19 cellular contexts compared by ENCODE assay signal in the genomic region with DNA sequence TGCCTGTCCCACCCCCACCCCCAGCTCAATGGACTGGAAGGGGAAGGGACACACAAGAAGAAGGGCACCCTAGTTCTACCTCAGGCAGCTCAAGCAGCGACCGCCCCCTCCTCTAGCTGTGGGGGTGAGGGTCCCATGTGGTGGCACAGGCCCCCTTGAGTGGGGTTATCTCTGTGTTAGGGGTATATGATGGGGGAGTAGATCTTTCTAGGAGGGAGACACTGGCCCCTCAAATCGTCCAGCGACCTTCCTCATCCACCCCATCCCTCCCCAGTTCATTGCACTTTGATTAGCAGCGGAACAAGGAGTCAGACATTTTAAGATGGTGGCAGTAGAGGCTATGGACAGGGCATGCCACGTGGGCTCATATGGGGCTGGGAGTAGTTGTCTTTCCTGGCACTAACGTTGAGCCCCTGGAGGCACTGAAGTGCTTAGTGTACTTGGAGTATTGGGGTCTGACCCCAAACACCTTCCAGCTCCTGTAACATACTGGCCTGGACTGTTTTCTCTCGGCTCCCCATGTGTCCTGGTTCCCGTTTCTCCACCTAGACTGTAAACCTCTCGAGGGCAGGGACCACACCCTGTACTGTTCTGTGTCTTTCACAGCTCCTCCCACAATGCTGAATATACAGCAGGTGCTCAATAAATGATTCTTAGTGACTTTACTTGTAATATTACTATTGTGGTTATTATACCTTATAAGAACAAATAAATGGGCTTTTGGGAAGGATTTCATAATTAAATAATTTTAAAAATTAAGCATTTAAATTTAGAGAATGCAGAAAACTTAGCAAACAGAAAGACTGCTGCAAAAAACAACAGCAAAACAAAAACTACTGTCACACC. TPM values are rescaled to one million over a fixed set of nuclear protein-coding genes. Genes with fewer than 3 reads are reported as not detected.
DNase-seq lines count a peak whose midpoint lies in the region; ATAC-seq and TF ChIP-seq lines count a peak whose summit lies in the region.
"Had no signal": no experiment of that assay in that cellular context is flagged by ENCODE, and none has a peak within 500 bp of the region (broad histone marks: within the 10 kb centered on the region; RNA-seq: fewer than 3 reads in every experiment).

No MANE protein-coding gene starts in this region.

- H3K4me3 ChIP-seq in epithelial cell of esophagus (ENCODE audit: low read length), result no peak overlapping the region

- no peak for ATAC-seq in stimulated activated naive B cell treated with anti-CD40 and anti-IgM and Interleukin-4, amounts not matched to agents 10 μg/mL and 1 μg/mL and 100 μg/mL, for 72 hours (replicated peaks)
- ATAC-seq: activated T-cell treated with anti-CD3 and anti-CD28 coated beads, Interleukin-2, amount 50 U/mL, for 72 hours; Panc1 had no signal

- peaks cover 39% of the 10 kb centered on the region for H3K36me3 Mint-ChIP-seq in activated naive CD4-positive, alpha-beta T cell treated with anti-CD3 and anti-CD28 coated beads for 36 hours (ENCODE audit: low read depth)
- peaks cover 3% of the 10 kb centered on the region for H3K36me3 Mint-ChIP-seq in IgD-negative memory B cell
- H3K36me3 Mint-ChIP-seq in stimulated activated naive B cell treated with anti-CD40 and anti-IgM and Interleukin-4, amounts not matched to agents 10 μg/mL and 1 μg/mL and 100 μg/mL, for 72 hours, result peaks cover 36 to 46% of the 10 kb centered on the region in 2 donors
- H3K36me3 Mint-ChIP-seq in activated T-helper 1 cell treated with anti-CD3 and anti-CD28 coated beads, Interleukin-12 subunit alpha, Interleukin-12 subunit beta, Interleukin-2, Interleukin-4 antibody, amounts not matched to agents 30 ng/mL and 10 ng/mL and 1 ng/mL, durations not matched to agents 14 hours and 24 hours and 36 hours (ENCODE audit: low read depth), result peaks cover 50% of the 10 kb centered on the region

- H3K27ac Mint-ChIP-seq in activated naive CD4-positive, alpha-beta T cell treated with anti-CD3 and anti-CD28 coated beads for 36 hours, result peak overlapping the region; percentile 56
- peak overlapping the region in 2 of 3 donors; percentile 33 to 47 for H3K27ac Mint-ChIP-seq in IgD-negative memory B cell
- H3K27ac Mint-ChIP-seq in stimulated activated naive B cell treated with anti-CD40 and anti-IgM and Interleukin-4, amounts not matched to agents 10 μg/mL and 1 μg/mL and 100 μg/mL, for 72 hours, result peak overlapping the region; percentile 67
- no peak overlapping the region for H3K27ac Mint-ChIP-seq in activated T-helper 1 cell treated with anti-CD3 and anti-CD28 coated beads, Interleukin-12 subunit alpha, Interleukin-12 subunit beta, Interleukin-2, Interleukin-4 antibody, amounts not matched to agents 30 ng/mL and 10 ng/mL and 1 ng/mL, durations not matched to agents 14 hours and 24 hours and 36 hours
- H3K27ac Mint-ChIP-seq: activated T-cell treated with anti-CD3 and anti-CD28 coated beads, Interleukin-2, amount 50 U/mL, for 72 hours; nephron; progenitor cell of endocrine pancreas had no signal

- CTCF ChIA-PET in activated naive CD4-positive, alpha-beta T cell treated with anti-CD3 and anti-CD28 coated beads for 36 hours (lab: Charles Lee), result interaction anchor here (0.7 to 1.3 kb wide), 4 partner anchors 36 to 79 kb away, joined by 3 to 4 read pairs (median 3); no protein-coding TSS in a partner anchor

- no peaks in the 10 kb centered on the region for H3K27me3 Mint-ChIP-seq in activated naive CD4-positive, alpha-beta T cell treated with anti-CD3 and anti-CD28 coated beads for 36 hours (ENCODE audit: low read depth)
- H3K27me3 Mint-ChIP-seq in IgD-negative memory B cell, result no peaks in the 10 kb centered on the region
- H3K27me3 Mint-ChIP-seq in stimulated activated naive B cell treated with anti-CD40 and anti-IgM and Interleukin-4, amounts not matched to agents 10 μg/mL and 1 μg/mL and 100 μg/mL, for 72 hours, result no peaks in the 10 kb centered on the region
- no peaks in the 10 kb centered on the region for H3K27me3 Mint-ChIP-seq in activated T-helper 1 cell treated with anti-CD3 and anti-CD28 coated beads, Interleukin-12 subunit alpha, Interleukin-12 subunit beta, Interleukin-2, Interleukin-4 antibody, amounts not matched to agents 30 ng/mL and 10 ng/mL and 1 ng/mL, durations not matched to agents 14 hours and 24 hours and 36 hours (ENCODE audit: insufficient read depth)

- no peaks in the 10 kb centered on the region for H3K9me3 Mint-ChIP-seq in activated naive CD4-positive, alpha-beta T cell treated with anti-CD3 and anti-CD28 coated beads for 36 hours
- no peaks in the 10 kb centered on the region for H3K9me3 Mint-ChIP-seq in IgD-negative memory B cell
- no peaks in the 10 kb centered on the region for H3K9me3 Mint-ChIP-seq in stimulated activated naive B cell treated with anti-CD40 and anti-IgM and Interleukin-4, amounts not matched to agents 10 μg/mL and 1 μg/mL and 100 μg/mL, for 72 hours
- no peaks in the 10 kb centered on the region for H3K9me3 Mint-ChIP-seq in activated T-helper 1 cell treated with anti-CD3 and anti-CD28 coated beads, Interleukin-12 subunit alpha, Interleukin-12 subunit beta, Interleukin-2, Interleukin-4 antibody, amounts not matched to agents 30 ng/mL and 10 ng/mL and 1 ng/mL, durations not matched to agents 14 hours and 24 hours and 36 hours
- H3K9me3 Mint-ChIP-seq: activated T-cell treated with anti-CD3 and anti-CD28 coated beads, Interleukin-2, amount 50 U/mL, for 72 hours; nephron had no signal

- H3K4me3 Mint-ChIP-seq in activated naive CD4-positive, alpha-beta T cell treated with anti-CD3 and anti-CD28 coated beads for 36 hours, result no peak overlapping the region
- peak overlapping the region in 1 of 4 donors; percentile 23 for H3K4me3 Mint-ChIP-seq in IgD-negative memory B cell
- peak overlapping the region in 1 of 2 donors; percentile 19 for H3K4me3 Mint-ChIP-seq in stimulated activated naive B cell treated with anti-CD40 and anti-IgM and Interleukin-4, amounts not matched to agents 10 μg/mL and 1 μg/mL and 100 μg/mL, for 72 hours
- H3K4me3 Mint-ChIP-seq in activated T-helper 1 cell treated with anti-CD3 and anti-CD28 coated beads, Interleukin-12 subunit alpha, Interleukin-12 subunit beta, Interleukin-2, Interleukin-4 antibody, amounts not matched to agents 30 ng/mL and 10 ng/mL and 1 ng/mL, durations not matched to agents 14 hours and 24 hours and 36 hours, result no peak overlapping the region
- H3K4me3 Mint-ChIP-seq: activated T-cell treated with anti-CD3 and anti-CD28 coated beads, Interleukin-2, amount 50 U/mL, for 72 hours; nephron had no signal

- no peak for TF ChIP-seq CTCF in epithelial cell of esophagus (IDR thresholded peaks at IDR 0.05; ENCODE audit: insufficient read depth, low read depth, low read length, missing control alignments)

- intact Hi-C loops in activated naive CD4-positive, alpha-beta T cell treated with anti-CD3 and anti-CD28 coated beads for 36 hours (cut with micrococcal nuclease), result no loop called here
- intact Hi-C loops in posterior vena cava (cut with DNase I), result no loop called here
- intact Hi-C loops in activated T-helper 1 cell treated with anti-CD3 and anti-CD28 coated beads, Interleukin-12 subunit alpha, Interleukin-12 subunit beta, Interleukin-2, Interleukin-4 antibody, amounts not matched to agents 30 ng/mL and 10 ng/mL and 1 ng/mL, durations not matched to agents 14 hours and 24 hours and 36 hours (cut with micrococcal nuclease), result no loop called here

- no peak for DNase-seq in activated naive CD4-positive, alpha-beta T cell treated with anti-CD3 and anti-CD28 coated beads for 36 hours
- no peak for DNase-seq in activated naive CD4-positive, alpha-beta T cell treated with anti-CD3 and anti-CD28 coated beads, Interleukin-2, amount 50 U/mL, for 16 hours
- peak; percentile 50 for DNase-seq in epithelial cell of esophagus (ENCODE audit: low read depth)
- DNase-seq in stimulated activated naive B cell treated with anti-CD40 and anti-IgM and Interleukin-4, amounts not matched to agents 10 μg/mL and 1 μg/mL and 100 μg/mL, for 72 hours, result no peak
- no peak for DNase-seq in NCI-H446 (lab: John Stamatoyannopoulos, UW)
- no peak for DNase-seq in posterior vena cava (ENCODE audit: low spot score)
- no peak for DNase-seq in activated T-helper 1 cell treated with anti-CD3 and anti-CD28 coated beads, Interleukin-12 subunit alpha, Interleukin-12 subunit beta, Interleukin-2, Interleukin-4 antibody, amounts not matched to agents 30 ng/mL and 10 ng/mL and 1 ng/mL, durations not matched to agents 14 hours and 24 hours and 36 hours (ENCODE audit: low spot score)
- DNase-seq: activated T-cell treated with anti-CD3 and anti-CD28 coated beads, Interleukin-2, amount 50 U/mL, for 72 hours; DMS53; GOT3; kidney glomerular epithelial cell; mesendoderm; stimulated activated CD4-positive, alpha-beta T cell treated with anti-CD3 and anti-CD28 coated beads, Interleukin-2, amount 100 ng/mL, for 48 hours had no signal

- H3K4me1 Mint-ChIP-seq in activated naive CD4-positive, alpha-beta T cell treated with anti-CD3 and anti-CD28 coated beads for 36 hours (ENCODE audit: low read depth), result peaks cover 23% of the 10 kb centered on the region
- H3K4me1 Mint-ChIP-seq in IgD-negative memory B cell, result peaks cover 54 to 58% (median 54%) of the 10 kb centered on the region in 3 donors
- peaks cover 62 to 88% of the 10 kb centered on the region in 2 donors for H3K4me1 Mint-ChIP-seq in stimulated activated naive B cell treated with anti-CD40 and anti-IgM and Interleukin-4, amounts not matched to agents 10 μg/mL and 1 μg/mL and 100 μg/mL, for 72 hours
- peaks cover 63% of the 10 kb centered on the region for H3K4me1 Mint-ChIP-seq in activated T-helper 1 cell treated with anti-CD3 and anti-CD28 coated beads, Interleukin-12 subunit alpha, Interleukin-12 subunit beta, Interleukin-2, Interleukin-4 antibody, amounts not matched to agents 30 ng/mL and 10 ng/mL and 1 ng/mL, durations not matched to agents 14 hours and 24 hours and 36 hours (ENCODE audit: low read depth)

RNA-seq across cellular contexts. Expression of a gene that starts 8.4 kb away (rescaled TPM):
- total RNA-seq in activated naive CD4-positive, alpha-beta T cell treated with anti-CD3 and anti-CD28 coated beads for 36 hours, result 10 to 100 TPM; 90.1 to 92.3 TPM
- 81.1 TPM for polyA plus RNA-seq in IgD-negative memory B cell
- total RNA-seq in posterior vena cava, result 100 to 1,000 TPM in 1 of 2 donors, 10 to 100 TPM in 1; 87.4 to 195 TPM
- 105 and 107 TPM in 2 replicates for total RNA-seq in activated T-helper 1 cell treated with anti-CD3 and anti-CD28 coated beads, Interleukin-12 subunit alpha, Interleukin-12 subunit beta, Interleukin-2, Interleukin-4 antibody, amounts not matched to agents 30 ng/mL and 10 ng/mL and 1 ng/mL, durations not matched to agents 14 hours and 24 hours and 36 hours

RNA-seq across cellular contexts. Expression of a gene that starts 10.7 kb away (rescaled TPM):
- under 1 TPM in 1 of 2 experiments, not detected in 1; 0.05 TPM for total RNA-seq in activated naive CD4-positive, alpha-beta T cell treated with anti-CD3 and anti-CD28 coated beads for 36 hours
- not detected for polyA plus RNA-seq in IgD-negative memory B cell
- under 1 TPM; 0.33 to 0.42 TPM for total RNA-seq in posterior vena cava
- 0.05 and 0.10 TPM in 2 replicates for total RNA-seq in activated T-helper 1 cell treated with anti-CD3 and anti-CD28 coated beads, Interleukin-12 subunit alpha, Interleukin-12 subunit beta, Interleukin-2, Interleukin-4 antibody, amounts not matched to agents 30 ng/mL and 10 ng/mL and 1 ng/mL, durations not matched to agents 14 hours and 24 hours and 36 hours
- total RNA-seq: activated CD8-positive, alpha-beta memory T cell treated with anti-CD3 and anti-CD28 coated beads for 36 hours; progenitor cell of endocrine pancreas; skeletal muscle tissue had no signal
